ENCODE assay signal across 16 cellular contexts in genomic region chr13:98487522-98487921, GRCh38.
DNase-seq lines count a peak whose midpoint lies in the region; ATAC-seq, FAIRE-seq and TF ChIP-seq lines count a peak whose summit lies in the region.
"Had no signal": no experiment of that assay in that cellular context is flagged by ENCODE, and none has a peak within 500 bp of the region (broad histone marks: within the 10 kb centered on the region; RNA-seq: fewer than 3 reads in every experiment).

No MANE protein-coding gene starts in this region.

- in situ Hi-C loops in HAP-1 (cut with MboI; ENCODE audit: low sequenced_read_pairs): no loop called here
- in situ Hi-C loops in ACHN (cut with HindIII; ENCODE audit: low pct_ligation_motif_present, low pct_unique_long_range_greater_than_20kb, low sequenced_read_pairs): no loop called here

- CTCF ChIA-PET in activated CD4-positive, alpha-beta memory T cell treated with anti-CD3 and anti-CD28 coated beads for 36 hours (lab: Charles Lee): interaction anchor here (1.5 kb wide), 1 partner anchor 42 kb away, joined by 4 read pairs; no protein-coding TSS in a partner anchor

- POLR2A ChIA-PET in activated CD4-positive, alpha-beta memory T cell treated with anti-CD3 and anti-CD28 coated beads for 36 hours (lab: Charles Lee): no interaction called here

- peaks cover 24% of the 10 kb centered on the region for H3K4me1 ChIP-seq in HAP-1

- no peak overlapping the region for H3K4me3 Mint-ChIP-seq in activated CD4-positive, alpha-beta memory T cell treated with anti-CD3 and anti-CD28 coated beads for 36 hours
- no peak overlapping the region for H3K4me3 Mint-ChIP-seq in nephron progenitor cell
- H3K4me3 Mint-ChIP-seq: neural crest cell had no signal

- H3K27me3 Mint-ChIP-seq in activated CD4-positive, alpha-beta memory T cell treated with anti-CD3 and anti-CD28 coated beads for 36 hours: no peaks in the 10 kb centered on the region
- H3K27me3 Mint-ChIP-seq in nephron progenitor cell (ENCODE audit: low read depth, poor library complexity): peaks cover 3% of the 10 kb centered on the region

- peaks cover 94% of the 10 kb centered on the region for H3K4me1 Mint-ChIP-seq in activated CD4-positive, alpha-beta memory T cell treated with anti-CD3 and anti-CD28 coated beads for 36 hours (ENCODE audit: low read depth)
- peaks cover 100% of the 10 kb centered on the region for H3K4me1 Mint-ChIP-seq in nephron progenitor cell

- DNase-seq in GM12891 (ENCODE audit: insufficient read length, low spot score): no peak
- no peak for DNase-seq in activated CD4-positive, alpha-beta memory T cell treated with anti-CD3 and anti-CD28 coated beads for 36 hours
- DNase-seq in nephron progenitor cell: no peak
- DNase-seq in NCI-H2029 treated with DMSO at 0.1 percent for 48 hours (lab: John Stamatoyannopoulos, UW): no peak
- no peak for DNase-seq in HAP-1 (ENCODE audit: low spot score in 2 of 2)
- no peak for DNase-seq in ACHN
- DNase-seq: left ventricle myocardium inferior; NCI-H2171; stimulated activated CD4-positive, alpha-beta T cell treated with anti-CD3 and anti-CD28 coated beads, Interleukin-4, amount 100 ng/mL, for 4 hours; stimulated activated naive CD4-positive, alpha-beta T cell treated with Interleukin-2 at 50 U/mL for 16 hours had no signal

- peaks cover 7% of the 10 kb centered on the region for H3K36me3 Mint-ChIP-seq in activated CD4-positive, alpha-beta memory T cell treated with anti-CD3 and anti-CD28 coated beads for 36 hours
- peaks cover 5% of the 10 kb centered on the region for H3K36me3 Mint-ChIP-seq in nephron progenitor cell (ENCODE audit: low read depth)

- TF ChIP-seq CTCF in nephron progenitor cell (IDR thresholded peaks at IDR 0.05): no peak

- H3K27ac Mint-ChIP-seq in activated CD4-positive, alpha-beta memory T cell treated with anti-CD3 and anti-CD28 coated beads for 36 hours: peak overlapping the region; percentile 10
- H3K27ac Mint-ChIP-seq in nephron progenitor cell: peak overlapping the region; percentile 92

- H3K27me3 ChIP-seq in HAP-1 (ENCODE audit: low read depth): no peaks in the 10 kb centered on the region

- H3K9me3 ChIP-seq in HAP-1: no peaks in the 10 kb centered on the region
- H3K9me3 ChIP-seq: left ventricle myocardium inferior had no signal

- no peaks in the 10 kb centered on the region for H3K9me3 Mint-ChIP-seq in activated CD4-positive, alpha-beta memory T cell treated with anti-CD3 and anti-CD28 coated beads for 36 hours
- no peaks in the 10 kb centered on the region for H3K9me3 Mint-ChIP-seq in nephron progenitor cell
- H3K9me3 Mint-ChIP-seq: neural crest cell had no signal

- peak; percentile 44 for ATAC-seq in HG03103 (IDR thresholded peaks at IDR 0.05; ENCODE audit: low read depth, unreplicated experiment)
- ATAC-seq in GM21515 (IDR thresholded peaks at IDR 0.05; ENCODE audit: unreplicated experiment): no peak
- ATAC-seq: right cardiac atrium had no signal

- peak; percentile 68 for FAIRE-seq in GM12891 (lab: Jason Lieb, UNC)
- FAIRE-seq: H1 had no signal

- no peak for TF ChIP-seq POLR2A in GM12891 (IDR thresholded peaks at IDR 0.05; ENCODE audit: low read depth, low read length)

- H3K4me3 ChIP-seq in HAP-1: no peak overlapping the region
- H3K4me3 ChIP-seq: left ventricle myocardium inferior had no signal

- no peaks in the 10 kb centered on the region; the same call in 1 of the 2 replicates for H3K36me3 ChIP-seq in HAP-1 (replicated peaks)
- H3K36me3 ChIP-seq: left ventricle myocardium inferior, WERI-Rb-1 had no signal

- intact Hi-C loops in activated CD4-positive, alpha-beta memory T cell treated with anti-CD3 and anti-CD28 coated beads for 36 hours (cut with micrococcal nuclease): no loop called here

TF ChIP-seq in GM12891, 5 proteins besides CTCF, POLR2A, EP300 and RAD21:
- no peak for TF ChIP-seq POLR2AphosphoS5 (IDR thresholded peaks at IDR 0.05; ENCODE audit: low read depth, low read length)
- TF ChIP-seq SPI1 (IDR thresholded peaks at IDR 0.05; ENCODE audit: low read depth, low read length): peak; percentile 88
